1 cellular context compared by ENCODE assay signal in genomic region chr6:164401871-164402270, GRCh38.
TF ChIP-seq lines count a peak whose summit lies in the region.

No MANE protein-coding gene starts in this region.

TF ChIP-seq in H1, 55 proteins besides CTCF, POLR2A, EP300 and RAD21 (continued from another document):
- no peak for TF ChIP-seq CHD7 (IDR thresholded peaks at IDR 0.05; ENCODE audit: insufficient replicate concordance, low read length)
